9 cellular contexts compared by ENCODE assay signal in genomic region chr19:3479819-3480215, GRCh38. TPM values are rescaled to one million over a fixed set of nuclear protein-coding genes. Genes with fewer than 3 reads are reported as not detected.
A peak's percentile ranks its signal among the peaks of the same experiment; 100 is the strongest.
DNase-seq lines count a peak whose midpoint lies in the region; ATAC-seq, FAIRE-seq and TF ChIP-seq lines count a peak whose summit lies in the region.
"Had no signal": no experiment of that assay in that cellular context is flagged by ENCODE, and none has a peak within 500 bp of the region (broad histone marks: within the 10 kb centered on the region; RNA-seq: fewer than 3 reads in every experiment).

No MANE protein-coding gene starts in this region.

- H3K36me3 ChIP-seq in A673 (ENCODE audit: insufficient read depth, low read length, poor library complexity, severe bottlenecking) (no peaks in the 10 kb centered on the region), DOHH2 (ENCODE audit: control insufficient read depth, low read length) (no peaks in the 10 kb centered on the region), Caco-2 (ENCODE audit: control insufficient read depth, insufficient read depth, low read length) (no peaks in the 10 kb centered on the region)
- H3K36me3 ChIP-seq: sigmoid colon had no signal

- no peaks in the 10 kb centered on the region for H3K9me3 Mint-ChIP-seq in Caco-2 (ENCODE audit: unreplicated experiment)

- H3K4me1 ChIP-seq in A673 (ENCODE audit: insufficient read depth, low read length, poor library complexity, severe bottlenecking): no peaks in the 10 kb centered on the region
- H3K4me1 ChIP-seq in DOHH2 (ENCODE audit: control insufficient read depth, low read length): peaks cover 42% of the 10 kb centered on the region
- peaks cover 26% of the 10 kb centered on the region for H3K4me1 ChIP-seq in Caco-2
- H3K4me1 ChIP-seq: sigmoid colon had no signal

- H3K4me3 Mint-ChIP-seq in Caco-2 (ENCODE audit: unreplicated experiment): no peak overlapping the region

- POLR2A ChIA-PET in A673 (lab: Charles Lee; ENCODE audit: low non-redundant PET): interaction anchor here (0.6 kb wide), 1 partner anchor 204 kb away, joined by 3 read pairs; no protein-coding TSS in a partner anchor
- POLR2A ChIA-PET in Caco-2 (lab: Charles Lee): no interaction called here

- intact Hi-C loops in A673 (cut with micrococcal nuclease; ENCODE audit: unreplicated experiment): no loop called here
- intact Hi-C loops in Caco-2 (cut with micrococcal nuclease; ENCODE audit: unreplicated experiment): no loop called here
- intact Hi-C loops in Right ventricle myocardium inferior (cut with DNase I): no loop called here

- TF ChIP-seq CTCF in A673 (conservative IDR thresholded peaks at IDR 0.05; ENCODE audit: low read depth, low read length) (no peak), DOHH2 (IDR thresholded peaks at IDR 0.05; ENCODE audit: low read depth, low read length, poor library complexity, severe bottlenecking) (no peak), Caco-2 (IDR thresholded peaks at IDR 0.05; ENCODE audit: insufficient read depth in 1 of 2, low read depth in 1 of 2, low read length in 1 of 2, severe bottlenecking in 1 of 2, unreplicated experiment in 1 of 2) (no peak)

- no peak overlapping the region for H3K27ac Mint-ChIP-seq in Caco-2 (ENCODE audit: unreplicated experiment)

- H3K4me3 ChIP-seq in A673 (ENCODE audit: low read depth, low read length, poor library complexity, severe bottlenecking): no peak overlapping the region
- H3K4me3 ChIP-seq in DOHH2 (ENCODE audit: low read length): peak overlapping the region; percentile 59
- no peak overlapping the region for H3K4me3 ChIP-seq in Caco-2 (ENCODE audit: low read depth, low read length)
- H3K4me3 ChIP-seq: sigmoid colon had no signal

- no TSS peak for BruUV-seq in A673 (replicated peaks; lab: Mats Ljungman, UMichigan)
- no TSS peak for BruUV-seq in Caco-2 (replicated peaks; lab: Mats Ljungman, UMichigan)

- peaks cover 5% of the 10 kb centered on the region for H3K4me1 Mint-ChIP-seq in Caco-2 (ENCODE audit: low read depth, unreplicated experiment)

- peak overlapping the region; percentile 61 for H3K4me2 ChIP-seq in DOHH2 (ENCODE audit: low read length)

- DNase-seq in A673 (ENCODE audit: low spot score) (peak; percentile 43), T-helper 1 cell (peak in 3 of 5 donors; percentile 17 to 49 (median 36)), germinal center (ENCODE audit: low spot score) (peak; percentile 61), Caco-2 (no peak), HPDE6-E6E7 (ENCODE audit: extremely low spot score) (no peak), Right ventricle myocardium inferior (ENCODE audit: missing footprints) (no peak), frontal cortex (ENCODE audit: low spot score in 2 of 2) (no peak)
- DNase-seq: sigmoid colon had no signal

- no peak for ATAC-seq in Right ventricle myocardium inferior

- no peaks in the 10 kb centered on the region for H4K20me1 ChIP-seq in DOHH2 (ENCODE audit: control insufficient read depth, insufficient read depth, low read depth, low read length)

- no peaks in the 10 kb centered on the region for H3K27me3 Mint-ChIP-seq in Caco-2 (ENCODE audit: insufficient read depth, unreplicated experiment)

- H3F3A ChIP-seq in DOHH2 (ENCODE audit: control insufficient read depth, insufficient read depth): peaks cover 12% of the 10 kb centered on the region

- no peaks in the 10 kb centered on the region for H3K9me2 ChIP-seq in DOHH2 (replicated peaks; ENCODE audit: control insufficient read depth, low read length)

- no peak for FAIRE-seq in frontal cortex (lab: Jason Lieb, UNC)

- CTCF ChIA-PET in A673 (lab: Charles Lee): interaction anchor here (0.5 to 1.0 kb wide), 5 partner anchors 10 to 175 kb away, joined by 3 to 6 read pairs (median 4); no protein-coding TSS in a partner anchor
- CTCF ChIA-PET in Caco-2 (lab: Charles Lee): interaction anchor here (0.7 kb wide), 2 partner anchors 12 to 50 kb away, joined by 3 to 12 read pairs; no protein-coding TSS in a partner anchor

- H3K79me2 ChIP-seq in DOHH2 (ENCODE audit: control insufficient read depth, low read length): no peaks in the 10 kb centered on the region

- H3K27me3 ChIP-seq in A673 (replicated peaks; ENCODE audit: insufficient read depth, low read depth, low read length, poor library complexity): peaks cover 40% of the 10 kb centered on the region
- H3K27me3 ChIP-seq in DOHH2 (ENCODE audit: control insufficient read depth, low read length): no peaks in the 10 kb centered on the region
- no peaks in the 10 kb centered on the region for H3K27me3 ChIP-seq in Caco-2 (replicated peaks; ENCODE audit: control insufficient read depth, insufficient read depth, low read length)

- no peaks in the 10 kb centered on the region for H3K9me3 ChIP-seq in A673 (ENCODE audit: low read depth, low read length, poor library complexity, severe bottlenecking)
- no peaks in the 10 kb centered on the region for H3K9me3 ChIP-seq in DOHH2 (ENCODE audit: control insufficient read depth, insufficient read depth, low read length)
- no peaks in the 10 kb centered on the region for H3K9me3 ChIP-seq in Caco-2
- H3K9me3 ChIP-seq: sigmoid colon had no signal

- H3K27ac ChIP-seq in A673 (ENCODE audit: low read depth, low read length, poor library complexity, severe bottlenecking) (no peak overlapping the region), DOHH2 (ENCODE audit: low read depth, low read length) (peak overlapping the region; percentile 82)
- H3K27ac ChIP-seq: sigmoid colon had no signal

- H3K36me3 Mint-ChIP-seq in Caco-2 (ENCODE audit: insufficient read depth, unreplicated experiment): peaks cover 11% of the 10 kb centered on the region

RNA-seq across cellular contexts. Expression of gene SMIM24, which starts 0.5 kb away (rescaled TPM):
- total RNA-seq in A673 (2021) (not detected in 2 replicates), Caco-2 (2022) (1.2 and 1.7 TPM in 2 replicates), Right ventricle myocardium inferior (not detected), frontal cortex (not detected)
- total RNA-seq: sigmoid colon had no signal

RNA-seq across cellular contexts. Expression of gene SMIM44, which starts 3.4 kb away (rescaled TPM):
- total RNA-seq in A673 (2021) (not detected in 2 replicates), Caco-2 (2022) (not detected in 2 replicates), Right ventricle myocardium inferior (not detected), frontal cortex (not detected)
- total RNA-seq: sigmoid colon had no signal

RNA-seq across cellular contexts. Expression of gene DOHH, which starts 20.7 kb away (rescaled TPM):
- 19.0 and 22.3 TPM in 2 replicates for total RNA-seq in A673 (2021)
- 17.4 and 18.3 TPM in 2 replicates for total RNA-seq in Caco-2 (2022)
- 11.1 TPM for total RNA-seq in Right ventricle myocardium inferior
- 11.8 TPM for total RNA-seq in frontal cortex

RNA-seq across cellular contexts. Expression of gene FZR1, which starts 26.3 kb away (rescaled TPM):
- total RNA-seq in A673 (2021): 87.4 and 87.5 TPM in 2 replicates
- total RNA-seq in Caco-2 (2022): 58.1 and 59.1 TPM in 2 replicates
- 19.4 TPM for total RNA-seq in Right ventricle myocardium inferior
- total RNA-seq in frontal cortex: 31.0 TPM

RNA-seq across cellular contexts. Expression of gene TEKTIP1, which starts 59.2 kb away (rescaled TPM):
- total RNA-seq in A673 (2021) (4.2 and 7.7 TPM in 2 replicates), Caco-2 (2022) (1.5 and 1.9 TPM in 2 replicates), Right ventricle myocardium inferior (not detected), frontal cortex (0.41 TPM)

Comparison
In these comparisons a context has a peak if more than half of its experiments do, and no peak if none do; other contexts are left out.
1. DNase-seq: peak in A673 (single experiment), T-helper 1 cell (3 of 5) and germinal center (single experiment); none in Caco-2 (0 of 2), HPDE6-E6E7 (single experiment), Right ventricle myocardium inferior (single experiment) and frontal cortex (0 of 2).